Comparison of ENCODE assay signal across 20 cellular contexts in the genomic region with DNA sequence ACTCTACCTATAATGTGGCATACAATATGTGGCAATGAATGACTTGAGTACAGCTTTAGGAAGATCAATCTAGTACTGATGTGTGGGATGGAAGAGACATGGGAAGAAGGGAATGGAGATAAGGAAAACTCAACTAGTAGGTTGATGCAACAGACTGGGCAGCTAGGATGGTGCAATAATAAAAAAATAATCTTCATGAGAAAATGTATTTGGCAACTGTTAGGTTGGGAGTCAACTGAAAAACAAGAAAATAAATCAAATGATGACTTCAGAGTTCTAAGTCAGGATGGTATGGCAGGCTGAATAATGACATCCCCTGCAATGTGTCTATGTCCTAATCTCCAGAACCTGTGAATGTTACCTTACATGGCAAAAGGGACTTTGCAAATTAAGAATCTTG.
"Had no signal": no experiment of that assay in that cellular context is flagged by ENCODE, and none has a peak within 500 bp of the region (broad histone marks: within the 10 kb centered on the region; RNA-seq: fewer than 3 reads in every experiment).

No MANE protein-coding gene starts in this region.

- H3K4me3 ChIP-seq: esophagus squamous epithelium, hepatocyte, lung, psoas muscle, sigmoid colon, tibial artery, upper lobe of left lung had no signal

- H3K27me3 ChIP-seq: esophagus squamous epithelium, hepatocyte, sigmoid colon, tibial artery, upper lobe of left lung had no signal

- H3K4me1 ChIP-seq: esophagus squamous epithelium, psoas muscle, upper lobe of left lung had no signal

- H3K36me3 ChIP-seq: esophagus squamous epithelium, sigmoid colon, tibial artery, upper lobe of left lung had no signal

- DNase-seq: cerebellar nuclear complex; esophagus squamous epithelium; foreskin fibroblast; head of caudate nucleus; left colon; left ventricle myocardium superior; mesendoderm; naive B cell; occipital lobe; psoas muscle; retina; sigmoid colon; small intestine; stimulated activated CD4-positive, alpha-beta T cell treated with anti-CD3 and anti-CD28 coated beads, Interleukin-2, amount 100 ng/mL, for 48 hours; stimulated activated naive CD4-positive, alpha-beta T cell treated with Interleukin-2 at 50 U/mL for 16 hours; tibial artery; upper lobe of left lung had no signal

- H3K9me3 ChIP-seq: esophagus squamous epithelium, sigmoid colon, tibial artery, upper lobe of left lung had no signal

- H2AFZ ChIP-seq: hepatocyte had no signal

- FAIRE-seq: colon, small intestine had no signal

- ATAC-seq: left colon, left ventricle myocardium superior, psoas muscle had no signal

- H3K4me2 ChIP-seq: hepatocyte had no signal

- H3K79me2 ChIP-seq: hepatocyte had no signal

- H3K27ac ChIP-seq: esophagus squamous epithelium, hepatocyte, psoas muscle, sigmoid colon, tibial artery, upper lobe of left lung had no signal
